Comparison of ENCODE assay signal across 7 cellular contexts in genomic region chr3:194138098-194138474, GRCh38. TPM values are rescaled to one million over a fixed set of nuclear protein-coding genes. Genes with fewer than 3 reads are reported as not detected.
DNase-seq lines count a peak whose midpoint lies in the region; ATAC-seq and TF ChIP-seq lines count a peak whose summit lies in the region.

No MANE protein-coding gene starts in this region.

- no peak for TF ChIP-seq POLR2A in GM18505 (IDR thresholded peaks at IDR 0.05; ENCODE audit: borderline replicate concordance, extremely low read depth, insufficient read depth, insufficient read length)

- intact Hi-C loops in activated CD4-positive, alpha-beta memory T cell treated with anti-CD3 and anti-CD28 coated beads for 36 hours (cut with micrococcal nuclease), result loop anchor here (5.0 to 10.0 kb wide), 4 partner anchors 66 to 1243 kb away; no protein-coding TSS in a partner anchor

- ATAC-seq in stimulated activated memory B cell treated with anti-CD40 and anti-IgM and Interleukin-4, amounts not matched to agents 10 μg/mL and 1 μg/mL and 100 μg/mL, for 72 hours, result no peak
- ATAC-seq in HG03025 (IDR thresholded peaks at IDR 0.05; ENCODE audit: low FRiP score, unreplicated experiment), result no peak
- ATAC-seq in GM18505 (IDR thresholded peaks at IDR 0.05; ENCODE audit: unreplicated experiment), result no peak

- no peak for TF ChIP-seq CTCF in HFF-Myc (IDR thresholded peaks at IDR 0.05; ENCODE audit: low read depth, low read length, missing control alignments)

- CTCF ChIA-PET in activated CD4-positive, alpha-beta memory T cell treated with anti-CD3 and anti-CD28 coated beads for 36 hours (lab: Charles Lee), result interaction anchor here (0.6 to 3.0 kb wide), 9 partner anchors 9 to 482 kb away, joined by 3 to 23 read pairs (median 3); no protein-coding TSS in a partner anchor

- no peak overlapping the region for H3K27ac Mint-ChIP-seq in activated CD4-positive, alpha-beta memory T cell treated with anti-CD3 and anti-CD28 coated beads for 36 hours
- H3K27ac Mint-ChIP-seq in stimulated activated memory B cell treated with anti-CD40 and anti-IgM and Interleukin-4, amounts not matched to agents 10 μg/mL and 1 μg/mL and 100 μg/mL, for 72 hours, result no peak overlapping the region

- H3K4me3 ChIP-seq in HFF-Myc (replicated peaks; ENCODE audit: low read depth, low read length) (peak overlapping the region; percentile 55), iPS-11a (ENCODE audit: low read depth, low read length) (peak overlapping the region; percentile 77)

- DNase-seq in HFF-Myc (ENCODE audit: extremely low read depth, low read depth), result no peak
- no peak for DNase-seq in activated CD4-positive, alpha-beta memory T cell treated with anti-CD3 and anti-CD28 coated beads for 36 hours
- no peak for DNase-seq in cerebellar cortex (ENCODE audit: low spot score)

- H3K4me1 Mint-ChIP-seq in activated CD4-positive, alpha-beta memory T cell treated with anti-CD3 and anti-CD28 coated beads for 36 hours (ENCODE audit: low read depth), result peaks cover 39% of the 10 kb centered on the region
- H3K4me1 Mint-ChIP-seq in stimulated activated memory B cell treated with anti-CD40 and anti-IgM and Interleukin-4, amounts not matched to agents 10 μg/mL and 1 μg/mL and 100 μg/mL, for 72 hours, result peaks cover 54% of the 10 kb centered on the region

- no peaks in the 10 kb centered on the region for H3K9me3 Mint-ChIP-seq in activated CD4-positive, alpha-beta memory T cell treated with anti-CD3 and anti-CD28 coated beads for 36 hours
- H3K9me3 Mint-ChIP-seq in stimulated activated memory B cell treated with anti-CD40 and anti-IgM and Interleukin-4, amounts not matched to agents 10 μg/mL and 1 μg/mL and 100 μg/mL, for 72 hours, result no peaks in the 10 kb centered on the region

- peaks cover 49% of the 10 kb centered on the region for H3K27me3 Mint-ChIP-seq in activated CD4-positive, alpha-beta memory T cell treated with anti-CD3 and anti-CD28 coated beads for 36 hours
- peaks cover 22% of the 10 kb centered on the region for H3K27me3 Mint-ChIP-seq in stimulated activated memory B cell treated with anti-CD40 and anti-IgM and Interleukin-4, amounts not matched to agents 10 μg/mL and 1 μg/mL and 100 μg/mL, for 72 hours

- peak overlapping the region; percentile 41 for H3K4me3 Mint-ChIP-seq in activated CD4-positive, alpha-beta memory T cell treated with anti-CD3 and anti-CD28 coated beads for 36 hours
- peak overlapping the region; percentile 70 for H3K4me3 Mint-ChIP-seq in stimulated activated memory B cell treated with anti-CD40 and anti-IgM and Interleukin-4, amounts not matched to agents 10 μg/mL and 1 μg/mL and 100 μg/mL, for 72 hours

- H3K36me3 Mint-ChIP-seq in activated CD4-positive, alpha-beta memory T cell treated with anti-CD3 and anti-CD28 coated beads for 36 hours, result peaks cover 1% of the 10 kb centered on the region
- H3K36me3 Mint-ChIP-seq in stimulated activated memory B cell treated with anti-CD40 and anti-IgM and Interleukin-4, amounts not matched to agents 10 μg/mL and 1 μg/mL and 100 μg/mL, for 72 hours, result no peaks in the 10 kb centered on the region

- POLR2A ChIA-PET in activated CD4-positive, alpha-beta memory T cell treated with anti-CD3 and anti-CD28 coated beads for 36 hours (lab: Charles Lee), result no interaction called here

RNA-seq across cellular contexts. Expression of gene HES1, which starts 2.1 kb away (rescaled TPM):
- under 1 TPM; 0.56 to 1.00 TPM for total RNA-seq in activated CD4-positive, alpha-beta memory T cell treated with anti-CD3 and anti-CD28 coated beads for 36 hours
